Comparison of ENCODE assay signal across 13 cellular contexts in the genomic region with DNA sequence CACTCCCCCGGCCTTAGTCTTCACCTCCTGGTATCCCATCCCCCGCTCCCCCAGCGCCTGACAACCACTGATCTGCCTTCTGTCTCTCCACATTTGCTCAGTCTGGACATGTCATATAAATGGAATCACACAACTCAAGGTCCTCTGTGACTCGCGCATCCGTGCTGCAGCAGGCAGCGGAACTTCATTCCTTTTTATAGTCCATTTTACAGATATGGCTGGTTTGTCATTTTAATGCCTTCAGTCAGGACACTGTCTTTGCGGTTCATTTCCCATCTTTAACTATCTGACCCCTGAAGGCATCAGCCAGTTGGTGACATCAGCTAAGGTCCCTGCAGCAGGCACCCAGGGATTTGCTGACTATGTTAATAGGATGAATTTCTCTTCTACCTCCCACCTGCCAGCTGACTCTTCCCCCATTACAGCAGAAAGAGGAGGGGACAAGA.
DNase-seq lines count a peak whose midpoint lies in the region; FAIRE-seq and TF ChIP-seq lines count a peak whose summit lies in the region.
"Had no signal": no experiment of that assay in that cellular context is flagged by ENCODE, and none has a peak within 500 bp of the region (broad histone marks: within the 10 kb centered on the region; RNA-seq: fewer than 3 reads in every experiment).

No MANE protein-coding gene starts in this region.

- DNase-seq in Caco-2 = no peak
- peak; percentile 31 for DNase-seq in MV-4-11 (lab: John Stamatoyannopoulos, UW)
- DNase-seq in astrocyte (ENCODE audit: low read depth) = peak; percentile 37
- peak; percentile 56 for DNase-seq in myocyte (ENCODE audit: low read depth)
- DNase-seq in SJCRH30 = no peak
- no peak for DNase-seq in NCI-H1048 (lab: John Stamatoyannopoulos, UW)
- DNase-seq in SKM-1 (lab: John Stamatoyannopoulos, UW; ENCODE audit: unreplicated experiment) = no peak
- no peak for DNase-seq in effector CD4-positive, alpha-beta T cell
- DNase-seq: activated CD8-positive, alpha-beta T cell treated with anti-CD3 and anti-CD28 coated beads, Interleukin-2, amount 10 ng/mL, durations not matched to agents 7 days and 5 days; activated T-cell treated with anti-CD3 and anti-CD28 coated beads, Interleukin-2, amount 50 U/mL, for 72 hours; cortex of kidney; testis had no signal

- H3K27me3 Mint-ChIP-seq in Caco-2 (ENCODE audit: insufficient read depth, unreplicated experiment) (no peaks in the 10 kb centered on the region), astrocyte (ENCODE audit: low read depth, unreplicated experiment) (no peaks in the 10 kb centered on the region)

- BruUV-seq in Caco-2 (replicated peaks; lab: Mats Ljungman, UMichigan) = no TSS peak

- intact Hi-C loops in Caco-2 (cut with micrococcal nuclease; ENCODE audit: unreplicated experiment) = no loop called here

- H3K9me3 Mint-ChIP-seq in Caco-2 (ENCODE audit: unreplicated experiment) (no peaks in the 10 kb centered on the region), astrocyte (ENCODE audit: unreplicated experiment) (no peaks in the 10 kb centered on the region)
- H3K9me3 Mint-ChIP-seq: activated T-cell treated with anti-CD3 and anti-CD28 coated beads, Interleukin-2, amount 50 U/mL, for 72 hours had no signal

- H3K9ac ChIP-seq in astrocyte (ENCODE audit: low read length) = peak overlapping the region; percentile 14

- H3K27ac Mint-ChIP-seq in Caco-2 (ENCODE audit: unreplicated experiment) = peak overlapping the region; percentile 2
- H3K27ac Mint-ChIP-seq in astrocyte (ENCODE audit: unreplicated experiment) = peak overlapping the region; percentile 81
- H3K27ac Mint-ChIP-seq: activated CD8-positive, alpha-beta T cell treated with anti-CD3 and anti-CD28 coated beads, Interleukin-2, amount 10 ng/mL, durations not matched to agents 7 days and 5 days; activated T-cell treated with anti-CD3 and anti-CD28 coated beads, Interleukin-2, amount 50 U/mL, for 72 hours had no signal

- H3K79me2 ChIP-seq in astrocyte (ENCODE audit: insufficient read depth, low read length) = no peaks in the 10 kb centered on the region

- H3K36me3 Mint-ChIP-seq in Caco-2 (ENCODE audit: insufficient read depth, unreplicated experiment) (peaks cover 99% of the 10 kb centered on the region), astrocyte (ENCODE audit: low read depth, unreplicated experiment) (peaks cover 11% of the 10 kb centered on the region)

- POLR2A ChIA-PET in Caco-2 (lab: Charles Lee) = no interaction called here

- H3K4me3 ChIP-seq in Caco-2 (ENCODE audit: low read depth, low read length) (no peak overlapping the region), astrocyte (ENCODE audit: insufficient read depth, low read depth, low read length) (no peak overlapping the region), SJCRH30 (no peak overlapping the region)
- H3K4me3 ChIP-seq: testis had no signal

- TF ChIP-seq CTCF in Caco-2 (IDR thresholded peaks at IDR 0.05; ENCODE audit: insufficient read depth in 1 of 2, low read depth in 1 of 2, low read length in 1 of 2, severe bottlenecking in 1 of 2, unreplicated experiment in 1 of 2) (no peak), astrocyte (IDR thresholded peaks at IDR 0.05; ENCODE audit: insufficient read depth, low read depth, low read length) (no peak)

- H3K36me3 ChIP-seq in Caco-2 (ENCODE audit: control insufficient read depth, insufficient read depth, low read length) (peaks cover 29% of the 10 kb centered on the region), astrocyte (ENCODE audit: insufficient read depth, low read length) (peaks cover 28% of the 10 kb centered on the region), SJCRH30 (peaks cover 71% of the 10 kb centered on the region)

- H3K4me1 ChIP-seq in Caco-2 (0 out of 2 replicates have a peak, but pooled peaks cover 4% of the 10 kb centered on the region), astrocyte (ENCODE audit: insufficient read depth, low read length) (peaks cover 17% of the 10 kb centered on the region), SJCRH30 (peaks cover 4% of the 10 kb centered on the region; the same call in 1 of the 2 replicates)
- H3K4me1 ChIP-seq: testis had no signal

- no peak overlapping the region for H2AFZ ChIP-seq in astrocyte (ENCODE audit: low read depth, low read length)

- no peaks in the 10 kb centered on the region for H3K9me3 ChIP-seq in Caco-2
- H3K9me3 ChIP-seq in astrocyte (ENCODE audit: insufficient read depth, low read depth, low read length) = no peaks in the 10 kb centered on the region
- H3K9me3 ChIP-seq in SJCRH30 (replicated peaks) = no peaks in the 10 kb centered on the region
- H3K9me3 ChIP-seq: testis had no signal

- peaks cover 6% of the 10 kb centered on the region for H3K4me1 Mint-ChIP-seq in Caco-2 (ENCODE audit: low read depth, unreplicated experiment)
- H3K4me1 Mint-ChIP-seq in astrocyte (ENCODE audit: low read depth, unreplicated experiment) = peaks cover 20% of the 10 kb centered on the region

- H4K20me1 ChIP-seq in astrocyte (ENCODE audit: insufficient read depth, low read length) = no peaks in the 10 kb centered on the region

- peak overlapping the region; percentile 40 for H3K4me2 ChIP-seq in astrocyte (ENCODE audit: low read length)

- H3K27ac ChIP-seq in astrocyte (ENCODE audit: low read depth, low read length) (peak overlapping the region; percentile 40), SJCRH30 (no peak overlapping the region)
- H3K27ac ChIP-seq: testis had no signal

- FAIRE-seq in astrocyte (lab: Jason Lieb, UNC) = no peak
- FAIRE-seq: islet of Langerhans had no signal

- CTCF ChIA-PET in Caco-2 (lab: Charles Lee) = interaction anchor here (2.5 kb wide), 1 partner anchor 153 kb away, joined by 11 read pairs; no protein-coding TSS in a partner anchor

- H3K27me3 ChIP-seq in Caco-2 (replicated peaks; ENCODE audit: control insufficient read depth, insufficient read depth, low read length) (no peaks in the 10 kb centered on the region), astrocyte (ENCODE audit: insufficient read depth, low read length) (no peaks in the 10 kb centered on the region), SJCRH30 (no peaks in the 10 kb centered on the region)
- H3K27me3 ChIP-seq: testis had no signal

- no peak overlapping the region for H3K4me3 Mint-ChIP-seq in Caco-2 (ENCODE audit: unreplicated experiment)
- no peak overlapping the region for H3K4me3 Mint-ChIP-seq in astrocyte (ENCODE audit: unreplicated experiment)
- H3K4me3 Mint-ChIP-seq: activated CD8-positive, alpha-beta T cell treated with anti-CD3 and anti-CD28 coated beads, Interleukin-2, amount 10 ng/mL, durations not matched to agents 7 days and 5 days; activated T-cell treated with anti-CD3 and anti-CD28 coated beads, Interleukin-2, amount 50 U/mL, for 72 hours had no signal

Comparison
In these comparisons a context has a peak if more than half of its experiments do, and no peak if none do; other contexts are left out.
1. DNase-seq: peak in MV-4-11 (single experiment), astrocyte (single experiment) and myocyte (single experiment); none in Caco-2 (0 of 2), SJCRH30 (0 of 2), NCI-H1048 (single experiment), SKM-1 (single experiment) and effector CD4-positive, alpha-beta T cell (single experiment).